Comparison of ENCODE assay signal across 15 cellular contexts in genomic region chr1:156440689-156441437, GRCh38. TPM values are rescaled to one million over a fixed set of nuclear protein-coding genes. Genes with fewer than 3 reads are reported as not detected.
DNase-seq lines count a peak whose midpoint lies in the region; ATAC-seq, FAIRE-seq and TF ChIP-seq lines count a peak whose summit lies in the region.
"Had no signal": no experiment of that assay in that cellular context is flagged by ENCODE, and none has a peak within 500 bp of the region (broad histone marks: within the 10 kb centered on the region; RNA-seq: fewer than 3 reads in every experiment).

No MANE protein-coding gene starts in this region.

- peaks cover 25% of the 10 kb centered on the region for H3K4me1 Mint-ChIP-seq in endodermal cell
- peaks cover 28% of the 10 kb centered on the region for H3K4me1 Mint-ChIP-seq in stimulated activated memory B cell treated with anti-CD40 and anti-IgM and Interleukin-4, amounts not matched to agents 10 μg/mL and 1 μg/mL and 100 μg/mL, for 72 hours

- H3K27ac ChIP-seq in HepG2 (ENCODE audit: extremely low read length, insufficient read depth, low read length): no peak overlapping the region
- H3K27ac ChIP-seq in right lobe of liver: no peak overlapping the region
- H3K27ac ChIP-seq in endodermal cell (ENCODE audit: low read depth, low read length): no peak overlapping the region
- H3K27ac ChIP-seq: BLaER1 treated with 17β-estradiol and CSF1 and Interleukin-3, amounts not matched to agents 10 nM and 100 nM had no signal

- peaks cover 79% of the 10 kb centered on the region for H3K27me3 Mint-ChIP-seq in endodermal cell (ENCODE audit: insufficient read depth)
- H3K27me3 Mint-ChIP-seq in stimulated activated memory B cell treated with anti-CD40 and anti-IgM and Interleukin-4, amounts not matched to agents 10 μg/mL and 1 μg/mL and 100 μg/mL, for 72 hours: peaks cover 85% of the 10 kb centered on the region

- no peak overlapping the region for H3K9ac ChIP-seq in HepG2 (ENCODE audit: insufficient read depth, low read depth, low read length)
- no peak overlapping the region for H3K9ac ChIP-seq in Loucy (ENCODE audit: low read depth, low read length, poor library complexity, severe bottlenecking)
- no peak overlapping the region for H3K9ac ChIP-seq in endodermal cell (ENCODE audit: extremely low read depth, low read length, poor library complexity, severe bottlenecking)
- H3K9ac ChIP-seq: BLaER1 treated with 17β-estradiol and CSF1 and Interleukin-3, amounts not matched to agents 10 nM and 100 nM had no signal

- TF ChIP-seq POLR2A in HepG2 (IDR thresholded peaks at IDR 0.05; ENCODE audit: insufficient read depth in 1 of 2, low read depth in 2 of 2, low read length in 2 of 2): no peak
- no peak for TF ChIP-seq POLR2A in right lobe of liver (IDR thresholded peaks at IDR 0.05)

- H3K27me3 ChIP-seq in HepG2 (ENCODE audit: control insufficient read depth in 1 of 2, insufficient read depth in 2 of 2, low read length in 2 of 2) (peaks cover 16 to 69% of the 10 kb centered on the region in 2 experiments), right lobe of liver (peaks cover 6 to 47% of the 10 kb centered on the region in 2 donors), Loucy (ENCODE audit: insufficient read depth, low read length, poor library complexity, severe bottlenecking) (no peaks in the 10 kb centered on the region), endodermal cell (ENCODE audit: control insufficient read depth, insufficient read depth, low read length, poor library complexity, severe bottlenecking) (peaks cover 86% of the 10 kb centered on the region)

- H3K4me3 ChIP-seq in HepG2 (replicated peaks in 1 of 3; ENCODE audit: insufficient read depth in 1 of 3, low read depth in 2 of 3, low read length in 3 of 3) (no peak overlapping the region), right lobe of liver (no peak overlapping the region), Loucy (ENCODE audit: low read length, poor library complexity, severe bottlenecking) (no peak overlapping the region), endodermal cell (ENCODE audit: low read length) (peak overlapping the region; percentile 69)
- H3K4me3 ChIP-seq: BLaER1 treated with 17β-estradiol and CSF1 and Interleukin-3, amounts not matched to agents 10 nM and 100 nM had no signal

- H3K9me3 Mint-ChIP-seq in endodermal cell: no peaks in the 10 kb centered on the region
- H3K9me3 Mint-ChIP-seq in stimulated activated memory B cell treated with anti-CD40 and anti-IgM and Interleukin-4, amounts not matched to agents 10 μg/mL and 1 μg/mL and 100 μg/mL, for 72 hours: no peaks in the 10 kb centered on the region
- H3K9me3 Mint-ChIP-seq: CD4-positive, alpha-beta T cell had no signal

- no peaks in the 10 kb centered on the region for H3K9me2 ChIP-seq in Loucy (replicated peaks; ENCODE audit: low read depth, low read length)

- H3F3A ChIP-seq in Loucy (ENCODE audit: low read depth): peaks cover 10% of the 10 kb centered on the region

- DNase-seq in HepG2 (ENCODE audit: low spot score) (no peak), right lobe of liver (no peak), endodermal cell (peak; percentile 51), NCI-H2029 (lab: John Stamatoyannopoulos, UW) (no peak)
- DNase-seq: ACHN; Calu3; CD4-positive, alpha-beta T cell; DMS 273 treated with DMSO at 0.1 percent for 48 hours had no signal

- H3K36me3 ChIP-seq in HepG2 (replicated peaks in 1 of 2; ENCODE audit: control insufficient read depth in 1 of 2, insufficient read depth in 2 of 2, low read length in 2 of 2): no peaks in the 10 kb centered on the region
- H3K36me3 ChIP-seq in right lobe of liver: no peaks in the 10 kb centered on the region
- no peaks in the 10 kb centered on the region for H3K36me3 ChIP-seq in Loucy (ENCODE audit: insufficient read depth, low read length)
- H3K36me3 ChIP-seq in endodermal cell (ENCODE audit: control insufficient read depth, insufficient read depth, low read length): no peaks in the 10 kb centered on the region
- H3K36me3 ChIP-seq: BLaER1 treated with 17β-estradiol and CSF1 and Interleukin-3, amounts not matched to agents 10 nM and 100 nM had no signal

- WGBS in HepG2 (ENCODE audit: low lambda C conversion rate): 25% methylated on average over 8 of the region's 8 CpGs
- 12% methylated on average over 6 of the region's 8 CpGs for WGBS in right lobe of liver (ENCODE audit: insufficient coverage, low coverage, low lambda C conversion rate, missing lambda C conversion rate)
- 20 to 26% methylated on average over 6 to 8 of the region's 8 CpGs for WGBS in endodermal cell (ENCODE audit: insufficient coverage in 1 of 2, insufficient read length in 1 of 2), 2 experiments

- no peak for TF ChIP-seq EP300 in HepG2 (IDR thresholded peaks at IDR 0.05; ENCODE audit: low read depth in 2 of 2, low read length in 2 of 2)
- TF ChIP-seq EP300 in HepG2 (CRISPR knock-in tag; IDR thresholded peaks at IDR 0.05; ENCODE audit: borderline replicate concordance): no peak

- no peaks in the 10 kb centered on the region; the same call in 1 of the 2 replicates for H3K4me1 ChIP-seq in HepG2 (ENCODE audit: insufficient read depth, low read length)
- peaks cover 0 to 8% (median 0%) of the 10 kb centered on the region in 4 donors for H3K4me1 ChIP-seq in right lobe of liver
- peaks cover 20% of the 10 kb centered on the region for H3K4me1 ChIP-seq in Loucy (ENCODE audit: insufficient read depth, low read length, poor library complexity, severe bottlenecking)
- H3K4me1 ChIP-seq in endodermal cell (ENCODE audit: control insufficient read depth, insufficient read depth, low read length): peaks cover 11% of the 10 kb centered on the region

- peak overlapping the region; percentile 27 for H3K4me3 Mint-ChIP-seq in endodermal cell
- H3K4me3 Mint-ChIP-seq in stimulated activated memory B cell treated with anti-CD40 and anti-IgM and Interleukin-4, amounts not matched to agents 10 μg/mL and 1 μg/mL and 100 μg/mL, for 72 hours: no peak overlapping the region
- H3K4me3 Mint-ChIP-seq: CD4-positive, alpha-beta T cell had no signal

- ATAC-seq in HepG2: no peak
- no peak for ATAC-seq in right lobe of liver
- no peak for ATAC-seq in HG02678 (IDR thresholded peaks at IDR 0.05; ENCODE audit: unreplicated experiment)
- no peak for ATAC-seq in stimulated activated memory B cell treated with anti-CD40 and anti-IgM and Interleukin-4, amounts not matched to agents 10 μg/mL and 1 μg/mL and 100 μg/mL, for 72 hours
- no peak for ATAC-seq in GM18870 (IDR thresholded peaks at IDR 0.05; ENCODE audit: unreplicated experiment)

- CTCF ChIA-PET in HepG2 (lab: Yijun Ruan, JAX; ENCODE audit: low intra/inter-chr PET ratio, low total read pairs): no interaction called here

- H3K4me2 ChIP-seq in HepG2 (ENCODE audit: low read depth, low read length) (no peak overlapping the region), Loucy (ENCODE audit: low read depth, low read length, poor library complexity, severe bottlenecking) (no peak overlapping the region)

- H3K79me2 ChIP-seq in HepG2 (ENCODE audit: insufficient read depth, low read length) (no peaks in the 10 kb centered on the region), Loucy (ENCODE audit: insufficient read depth, low read length) (no peaks in the 10 kb centered on the region)

- BruUV-seq in HepG2 (replicated peaks; lab: Mats Ljungman, UMichigan): no TSS peak

- no peak for TF ChIP-seq RAD21 in HepG2 (CRISPR knock-in tag; IDR thresholded peaks at IDR 0.05)

- intact Hi-C loops in HepG2 (cut with micrococcal nuclease; ENCODE audit: unreplicated experiment) (no loop called here), right lobe of liver (cut with DNase I) (loop anchor here in 1 of 2 donors (5.0 kb wide), 1 partner anchor 54 kb away; no protein-coding TSS in a partner anchor)

- POLR2A ChIA-PET in HepG2 (lab: Yijun Ruan, JAX): no interaction called here

- no peak overlapping the region for H3K27ac Mint-ChIP-seq in endodermal cell
- H3K27ac Mint-ChIP-seq in stimulated activated memory B cell treated with anti-CD40 and anti-IgM and Interleukin-4, amounts not matched to agents 10 μg/mL and 1 μg/mL and 100 μg/mL, for 72 hours: no peak overlapping the region
- H3K27ac Mint-ChIP-seq: CD4-positive, alpha-beta T cell had no signal

- H3K36me3 Mint-ChIP-seq in endodermal cell (ENCODE audit: low read depth): no peaks in the 10 kb centered on the region
- H3K36me3 Mint-ChIP-seq in stimulated activated memory B cell treated with anti-CD40 and anti-IgM and Interleukin-4, amounts not matched to agents 10 μg/mL and 1 μg/mL and 100 μg/mL, for 72 hours: no peaks in the 10 kb centered on the region

- H3K9me3 ChIP-seq in HepG2 (ENCODE audit: low read length) (no peaks in the 10 kb centered on the region), right lobe of liver (no peaks in the 10 kb centered on the region), Loucy (ENCODE audit: insufficient read depth, low read depth, low read length) (no peaks in the 10 kb centered on the region), endodermal cell (ENCODE audit: control insufficient read depth, low read length) (no peaks in the 10 kb centered on the region)

- no peak for FAIRE-seq in HepG2 (lab: Jason Lieb, UNC)
- FAIRE-seq: GM12891, H54 had no signal

- H2AFZ ChIP-seq in HepG2 (ENCODE audit: low read length) (no peak overlapping the region), Loucy (ENCODE audit: low read length) (peak overlapping the region; percentile 62)

- in situ Hi-C loops in HepG2 (cut with HindIII; ENCODE audit: extremely low pct_ligation_motif_present, low pct_unique_long_range_greater_than_20kb): loop anchor here (10.0 kb wide), 1 partner anchor 86 kb away; no protein-coding TSS in a partner anchor

- H4K20me1 ChIP-seq in HepG2 (ENCODE audit: insufficient read depth, low read length) (no peaks in the 10 kb centered on the region; the same call in 1 of the 2 replicates), Loucy (ENCODE audit: insufficient read depth, low read length, poor library complexity, severe bottlenecking) (no peaks in the 10 kb centered on the region)

- no peak for TF ChIP-seq CTCF in HepG2 (CRISPR knock-in tag; IDR thresholded peaks at IDR 0.05)
- TF ChIP-seq CTCF in right lobe of liver (IDR thresholded peaks at IDR 0.05): no peak
- TF ChIP-seq CTCF in Loucy (conservative IDR thresholded peaks at IDR 0.05; ENCODE audit: low read length): no peak
- TF ChIP-seq CTCF in endodermal cell (conservative IDR thresholded peaks at IDR 0.05): no peak

RNA-seq across cellular contexts. Expression of gene MEF2D, which starts 59.7 kb away (rescaled TPM):
- 1.3 and 1.6 TPM in 2 replicates for total RNA-seq in HepG2 (2016; rRNA removed; fragmentation: Illumina TruSeq; extraction: Trizol)
- total RNA-seq in HepG2 (2016; cell fraction: cytosol; rRNA removed; fragmentation: Illumina TruSeq; extraction: Trizol; ENCODE audit: low read depth): 0.10 and 0.18 TPM in 2 replicates
- total RNA-seq in HepG2 (2016; cell fraction: insoluble cytoplasmic fraction; rRNA removed; fragmentation: Illumina TruSeq; extraction: Trizol): 0.94 and 1.4 TPM in 2 replicates
- 0.86 and 1.1 TPM in 2 replicates for total RNA-seq in HepG2 (2016; cell fraction: membrane; rRNA removed; fragmentation: Illumina TruSeq; extraction: Trizol)
- 1.6 and 2.1 TPM in 2 replicates for total RNA-seq in HepG2 (2016; cell fraction: nucleus; rRNA removed; fragmentation: Illumina TruSeq; extraction: Trizol)
- polyA plus RNA-seq in HepG2 (2011; rRNA removed): 3.9 and 4.8 TPM in 2 replicates
- polyA plus RNA-seq in HepG2 (2011; cell fraction: cytosol; rRNA removed): 3.4 and 4.5 TPM in 2 replicates
- 16.7 and 19.0 TPM in 2 replicates for polyA plus RNA-seq in HepG2 (2011; cell fraction: nucleus; rRNA removed)
- 7.2 and 7.9 TPM in 2 replicates for polyA plus RNA-seq in HepG2 (2012)
- polyA plus RNA-seq in HepG2 (2016; cell fraction: cytosol; fragmentation: Illumina TruSeq; extraction: Trizol; ENCODE audit: low read depth): 0.14 and 0.24 TPM in 2 replicates
- 2.7 and 4.2 TPM in 2 replicates for polyA plus RNA-seq in HepG2 (2016; cell fraction: insoluble cytoplasmic fraction; fragmentation: Illumina TruSeq; extraction: Trizol; ENCODE audit: low read depth)
- polyA plus RNA-seq in HepG2 (2016; cell fraction: membrane; fragmentation: Illumina TruSeq; extraction: Trizol; ENCODE audit: low read depth): 0.64 and 0.70 TPM in 2 replicates
- 5.2 and 6.2 TPM in 2 replicates for polyA plus RNA-seq in HepG2 (2016; cell fraction: nucleus; fragmentation: Illumina TruSeq; extraction: Trizol; ENCODE audit: insufficient read depth, low read depth)
- polyA minus RNA-seq in HepG2 (2011; rRNA and poly(A)+ RNA removed; ENCODE audit: low replicate concordance): 6.9 and 12.7 TPM in 2 replicates
- 4.3 and 7.2 TPM in 2 replicates for polyA minus RNA-seq in HepG2 (2011; cell fraction: cytosol; rRNA and poly(A)+ RNA removed)
- polyA minus RNA-seq in HepG2 (2011; cell fraction: nucleus; rRNA and poly(A)+ RNA removed): 5.4 and 6.3 TPM in 2 replicates
- total RNA-seq in right lobe of liver: 10 to 100 TPM; 13.3 to 17.1 (median 15.0) TPM
- 10 to 100 TPM; 10.5 to 12.8 TPM for total RNA-seq in endodermal cell
- polyA plus RNA-seq in endodermal cell (2013, experiment 1 of 2): 11.5 TPM
- polyA plus RNA-seq in endodermal cell (2013, experiment 2 of 2): 11.3 TPM
